In the genomic region with DNA sequence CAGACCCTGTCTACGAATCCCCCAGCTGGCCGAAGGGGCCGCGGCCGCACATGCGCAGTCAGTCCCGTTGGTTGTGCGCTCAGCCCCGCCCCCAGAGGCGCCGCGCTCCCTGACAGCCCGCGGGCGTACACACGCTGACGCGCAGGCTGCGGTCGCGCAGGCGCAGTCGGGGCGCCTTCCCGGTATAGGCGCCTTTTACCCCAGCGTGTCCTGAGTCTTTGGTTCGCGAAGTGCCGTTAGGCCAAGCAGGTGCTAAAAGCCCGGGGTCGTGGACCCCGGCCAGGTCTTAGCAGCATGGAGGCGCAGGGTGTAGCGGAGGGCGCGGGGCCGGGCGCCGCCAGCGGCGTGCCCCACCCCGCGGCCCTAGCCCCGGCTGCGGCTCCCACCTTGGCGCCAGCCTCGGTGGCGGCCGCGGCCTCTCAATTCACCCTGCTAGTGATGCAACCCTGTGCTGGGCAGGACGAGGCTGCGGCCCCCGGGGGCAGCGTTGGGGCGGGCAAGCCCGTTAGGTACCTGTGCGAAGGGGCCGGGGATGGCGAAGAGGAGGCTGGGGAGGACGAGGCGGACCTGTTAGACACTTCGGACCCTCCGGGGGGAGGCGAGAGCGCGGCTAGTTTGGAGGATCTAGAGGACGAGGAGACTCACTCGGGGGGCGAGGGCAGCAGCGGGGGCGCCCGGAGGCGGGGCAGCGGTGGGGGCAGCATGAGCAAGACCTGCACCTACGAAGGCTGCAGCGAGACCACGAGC, we compare ENCODE assay signal across 8 cellular contexts.
DNase-seq lines count a peak whose midpoint lies in the region; ATAC-seq and TF ChIP-seq lines count a peak whose summit lies in the region.

A gene with protein sequence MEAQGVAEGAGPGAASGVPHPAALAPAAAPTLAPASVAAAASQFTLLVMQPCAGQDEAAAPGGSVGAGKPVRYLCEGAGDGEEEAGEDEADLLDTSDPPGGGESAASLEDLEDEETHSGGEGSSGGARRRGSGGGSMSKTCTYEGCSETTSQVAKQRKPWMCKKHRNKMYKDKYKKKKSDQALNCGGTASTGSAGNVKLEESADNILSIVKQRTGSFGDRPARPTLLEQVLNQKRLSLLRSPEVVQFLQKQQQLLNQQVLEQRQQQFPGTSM (plus strand): TSS at position 159 of the 747 bp plus-strand sequence. CDS start 136 bp downstream, at position 295.

- peak; percentile 83 for DNase-seq in AG10803 (ENCODE audit: low read depth)
- DNase-seq in NCI-H446 (lab: John Stamatoyannopoulos, UW): peak; percentile 53 to 93
- peak; percentile 92 for DNase-seq in activated CD4-positive, CD25-positive, alpha-beta regulatory T cell treated with anti-CD3 and anti-CD28 coated beads, Interleukin-2, amount 50 U/mL, for 72 hours
- DNase-seq in cerebellar nuclear complex (lab: John Stamatoyannopoulos, UW): peak; percentile 34 to 43
- DNase-seq in kidney tubule cell (ENCODE audit: low spot score): peak; percentile 89
- DNase-seq in stimulated activated CD4-positive, alpha-beta T cell treated with anti-CD3 and anti-CD28 coated beads, Interleukin-1b, Interleukin-23, amount 100 ng/mL, for 1 hour (ENCODE audit: low read depth in 2 of 2): peak; percentile 80 to 84

- H3K4me3 ChIP-seq in AG10803 (ENCODE audit: low read length): peak within 1 kb of the TSS; percentile 83

- ATAC-seq in GM18909 (IDR thresholded peaks at IDR 0.05; ENCODE audit: poor library complexity, unreplicated experiment): peak; percentile 90
- ATAC-seq in HG03159 (IDR thresholded peaks at IDR 0.05; ENCODE audit: unreplicated experiment): peak; percentile 83

- no peak; the same call in 1 of the 2 replicates for TF ChIP-seq CTCF in AG10803 (conservative IDR thresholded peaks at IDR 0.05; ENCODE audit: low read length)

Comparison
In these comparisons a context has a peak if more than half of its experiments do, and no peak if none do; other contexts are left out.
1. Peak in every context shown above with its lines: DNase-seq, ATAC-seq and H3K4me3 ChIP-seq.
2. DNase-seq: peak in every context shown above with its lines; median percentile 92 in activated CD4-positive, CD25-positive, alpha-beta regulatory T cell treated with anti-CD3 and anti-CD28 coated beads, Interleukin-2, amount 50 U/mL, for 72 hours; 89 in kidney tubule cell; 83 in AG10803; 82 in stimulated activated CD4-positive, alpha-beta T cell treated with anti-CD3 and anti-CD28 coated beads, Interleukin-1b, Interleukin-23, amount 100 ng/mL, for 1 hour; 73 in NCI-H446; 38 in cerebellar nuclear complex.